13 cellular contexts compared by ENCODE assay signal in genomic region chr3:13513913-13514517, GRCh38. TPM values are rescaled to one million over a fixed set of nuclear protein-coding genes. Genes with fewer than 3 reads are reported as not detected.
DNase-seq lines count a peak whose midpoint lies in the region; TF ChIP-seq lines count a peak whose summit lies in the region.
"Had no signal": no experiment of that assay in that cellular context is flagged by ENCODE, and none has a peak within 500 bp of the region (broad histone marks: within the 10 kb centered on the region; RNA-seq: fewer than 3 reads in every experiment).

No MANE protein-coding gene starts in this region.

- DNase-seq in left ventricle myocardium inferior (no peak), cardiac septum (ENCODE audit: low spot score) (no peak), coronary artery (ENCODE audit: low spot score) (no peak), neural crest cell (ENCODE audit: low read depth, low spot score) (no peak), uterus (no peak), GM10248 (ENCODE audit: extremely low spot score) (no peak), endothelial cell (ENCODE audit: low spot score) (no peak)
- DNase-seq in activated effector memory CD4-positive, alpha-beta T cell treated with Interleukin-2 at 50 U/mL for 16 hours, result no peak
- DNase-seq: activated naive CD4-positive, alpha-beta T cell; C1 segment of cervical spinal cord; NCI-H2029 treated with DMSO at 0.1 percent for 48 hours; stimulated activated CD4-positive, alpha-beta T cell treated with anti-CD3 and anti-CD28 coated beads, Interleukin-4, amount 100 ng/mL, for 4 hours had no signal

- H3K4me3 ChIP-seq in left ventricle myocardium inferior (no peak overlapping the region), coronary artery (no peak overlapping the region), uterus (no peak overlapping the region)

- H3K4me1 Mint-ChIP-seq in neural crest cell, result peaks cover 13% of the 10 kb centered on the region
- H3K4me1 Mint-ChIP-seq in endothelial cell (ENCODE audit: unreplicated experiment), result no peaks in the 10 kb centered on the region

- H3K27ac Mint-ChIP-seq in neural crest cell (ENCODE audit: unreplicated experiment), result peak overlapping the region; percentile 19
- H3K27ac Mint-ChIP-seq in endothelial cell (ENCODE audit: unreplicated experiment), result no peak overlapping the region

- H3K4me1 ChIP-seq in left ventricle myocardium inferior, result peaks cover 39% of the 10 kb centered on the region
- no peaks in the 10 kb centered on the region for H3K4me1 ChIP-seq in uterus

- no peaks in the 10 kb centered on the region for H3K36me3 Mint-ChIP-seq in neural crest cell (ENCODE audit: low read depth)
- H3K36me3 Mint-ChIP-seq in endothelial cell (ENCODE audit: low read depth, unreplicated experiment), result no peaks in the 10 kb centered on the region

- H3K27me3 Mint-ChIP-seq in neural crest cell (ENCODE audit: low read depth), result no peaks in the 10 kb centered on the region
- peaks cover 9% of the 10 kb centered on the region for H3K27me3 Mint-ChIP-seq in endothelial cell (ENCODE audit: unreplicated experiment)

- H3K27me3 ChIP-seq in left ventricle myocardium inferior (ENCODE audit: low read depth) (no peaks in the 10 kb centered on the region), uterus (no peaks in the 10 kb centered on the region)

- H3K9me3 Mint-ChIP-seq in neural crest cell (no peaks in the 10 kb centered on the region), endothelial cell (ENCODE audit: unreplicated experiment) (no peaks in the 10 kb centered on the region)

- H3K27ac ChIP-seq in left ventricle myocardium inferior (replicated peaks), result peak overlapping the region; percentile 38
- H3K27ac ChIP-seq in coronary artery, result peak overlapping the region; percentile 54 to 60
- peak overlapping the region; percentile 76 to 77 for H3K27ac ChIP-seq in uterus

- H3K9me3 ChIP-seq in left ventricle myocardium inferior (replicated peaks) (no peaks in the 10 kb centered on the region), uterus (no peaks in the 10 kb centered on the region)

- POLR2A ChIA-PET in GM10248 (lab: Yijun Ruan, JAX), result no interaction called here

- TF ChIP-seq CTCF in left ventricle myocardium inferior (IDR thresholded peaks at IDR 0.05; ENCODE audit: borderline replicate concordance) (no peak), coronary artery (IDR thresholded peaks at IDR 0.05) (no peak), neural crest cell (conservative IDR thresholded peaks at IDR 0.05) (no peak), uterus (IDR thresholded peaks at IDR 0.05) (no peak), GM10248 (IDR thresholded peaks at IDR 0.05; ENCODE audit: control extremely low read depth, extremely low read depth, low read depth, missing control alignments) (no peak), endothelial cell (IDR thresholded peaks at IDR 0.05; ENCODE audit: unreplicated experiment) (no peak)

- no peak for TF ChIP-seq POLR2A in uterus (IDR thresholded peaks at IDR 0.05)

- CTCF ChIA-PET in GM10248 (lab: Yijun Ruan, JAX), result interaction anchor here (0.9 to 1.2 kb wide), 3 partner anchors 18 to 138 kb away, joined by 3 to 7 read pairs (median 4); no protein-coding TSS in a partner anchor

- H3K4me3 Mint-ChIP-seq in neural crest cell (no peak overlapping the region), endothelial cell (ENCODE audit: unreplicated experiment) (no peak overlapping the region)

- H3K36me3 ChIP-seq in left ventricle myocardium inferior (no peaks in the 10 kb centered on the region), uterus (no peaks in the 10 kb centered on the region)

- intact Hi-C loops in left ventricle myocardium inferior (cut with micrococcal nuclease) (no loop called here), cardiac septum (cut with DNase I) (no loop called here), uterus (cut with DNase I; ENCODE audit: low total_unique reads) (no loop called here)

RNA-seq across cellular contexts. Expression of gene HDAC11, which starts 33.9 kb away (rescaled TPM):
- total RNA-seq in left ventricle myocardium inferior (34.3 TPM), cardiac septum (30.7 TPM), neural crest cell (12.6 and 14.0 TPM in 2 replicates), uterus (10 to 100 TPM in 3 of 4 donors, 1 to 10 TPM in 1; 7.4 to 20.6 (median 11.7) TPM), endothelial cell (ENCODE audit: unreplicated experiment) (14.8 TPM)

RNA-seq across cellular contexts. Expression of gene FBLN2, which starts 34.9 kb away (rescaled TPM):
- 56.7 TPM for total RNA-seq in left ventricle myocardium inferior
- 64.6 TPM for total RNA-seq in cardiac septum
- 4.9 and 6.3 TPM in 2 replicates for total RNA-seq in neural crest cell
- 100 to 1,000 TPM in 1 of 4 donors, 10 to 100 TPM in 3; 39.2 to 217 (median 48.6) TPM for total RNA-seq in uterus
- 10.5 TPM for total RNA-seq in endothelial cell (ENCODE audit: unreplicated experiment)
- total RNA-seq: NCI-H460 had no signal
